12 cellular contexts compared by ENCODE assay signal in genomic region chr1:204081156-204081790, GRCh38. TPM values are rescaled to one million over a fixed set of nuclear protein-coding genes. Genes with fewer than 3 reads are reported as not detected.
DNase-seq lines count a peak whose midpoint lies in the region; ATAC-seq and TF ChIP-seq lines count a peak whose summit lies in the region.
"Had no signal": no experiment of that assay in that cellular context is flagged by ENCODE, and none has a peak within 500 bp of the region (broad histone marks: within the 10 kb centered on the region; RNA-seq: fewer than 3 reads in every experiment).

No MANE protein-coding gene starts in this region.

- H3K27me3 ChIP-seq in parathyroid adenoma (ENCODE audit: control insufficient read depth, insufficient read depth, low read length): no peaks in the 10 kb centered on the region

- no peaks in the 10 kb centered on the region for H3K9me3 Mint-ChIP-seq in natural killer cell
- H3K9me3 Mint-ChIP-seq in natural killer cell treated with Interleukin-12 subunit alpha and Interleukin-12 subunit beta and Interleukin-15 and Interleukin-18, amount 100 ng/mL, for 72 hours: no peaks in the 10 kb centered on the region
- no peaks in the 10 kb centered on the region for H3K9me3 Mint-ChIP-seq in activated naive CD8-positive, alpha-beta T cell treated with anti-CD3 and anti-CD28 coated beads for 36 hours
- H3K9me3 Mint-ChIP-seq: memory B cell had no signal

- no peak overlapping the region for H3K9ac ChIP-seq in parathyroid adenoma
- H3K9ac ChIP-seq: SK-N-SH had no signal

- H3K4me1 Mint-ChIP-seq in natural killer cell: peaks cover 44 to 59% of the 10 kb centered on the region in 2 donors
- H3K4me1 Mint-ChIP-seq in natural killer cell treated with Interleukin-12 subunit alpha and Interleukin-12 subunit beta and Interleukin-15 and Interleukin-18, amount 100 ng/mL, for 72 hours (ENCODE audit: low read depth in 2 of 2): peaks cover 28 to 34% of the 10 kb centered on the region in 2 donors
- no peaks in the 10 kb centered on the region for H3K4me1 Mint-ChIP-seq in activated naive CD8-positive, alpha-beta T cell treated with anti-CD3 and anti-CD28 coated beads for 36 hours
- H3K4me1 Mint-ChIP-seq: memory B cell had no signal

- H3K4me2 ChIP-seq in parathyroid adenoma (ENCODE audit: low read length): no peak overlapping the region

- peak overlapping the region; percentile 46 for H3K4me3 Mint-ChIP-seq in natural killer cell
- no peak overlapping the region for H3K4me3 Mint-ChIP-seq in natural killer cell treated with Interleukin-12 subunit alpha and Interleukin-12 subunit beta and Interleukin-15 and Interleukin-18, amount 100 ng/mL, for 72 hours
- H3K4me3 Mint-ChIP-seq in activated naive CD8-positive, alpha-beta T cell treated with anti-CD3 and anti-CD28 coated beads for 36 hours: no peak overlapping the region
- H3K4me3 Mint-ChIP-seq: memory B cell had no signal

- TF ChIP-seq CTCF in natural killer cell (IDR thresholded peaks at IDR 0.05): no peak
- no peak for TF ChIP-seq CTCF in parathyroid adenoma (IDR thresholded peaks at IDR 0.05)

- H3K27ac ChIP-seq in parathyroid adenoma: peak overlapping the region; percentile 67

- no peaks in the 10 kb centered on the region for H3K36me3 ChIP-seq in parathyroid adenoma (ENCODE audit: control insufficient read depth, insufficient read depth, low read length)
- H3K36me3 ChIP-seq: heart left ventricle had no signal

- no peaks in the 10 kb centered on the region for H3K9me3 ChIP-seq in parathyroid adenoma (ENCODE audit: control insufficient read depth, low read length)
- H3K9me3 ChIP-seq: heart left ventricle, SK-N-SH had no signal

- peaks cover 32% of the 10 kb centered on the region for H3K4me1 ChIP-seq in parathyroid adenoma

- H2AFZ ChIP-seq in parathyroid adenoma: no peak overlapping the region

- ATAC-seq in natural killer cell: peak in 1 of 3 donors; percentile 42
- ATAC-seq in natural killer cell treated with Interleukin-12 subunit alpha and Interleukin-12 subunit beta and Interleukin-15 and Interleukin-18, amount 100 ng/mL, for 72 hours: no peak

- no peak for DNase-seq in natural killer cell
- DNase-seq in natural killer cell treated with Interleukin-12 subunit alpha and Interleukin-12 subunit beta and Interleukin-15 and Interleukin-18, amount 100 ng/mL, for 72 hours (ENCODE audit: low spot score): no peak
- peak; percentile 47 for DNase-seq in hepatic stellate cell (ENCODE audit: low spot score)
- DNase-seq in activated naive CD8-positive, alpha-beta T cell treated with anti-CD3 and anti-CD28 coated beads for 36 hours: no peak
- DNase-seq in HuH-7.5 (ENCODE audit: low spot score): no peak
- DNase-seq in kidney tubule cell (ENCODE audit: low spot score): no peak
- DNase-seq in AML-193 (lab: John Stamatoyannopoulos, UW): no peak
- DNase-seq: activated CD4-positive, CD25-positive, alpha-beta regulatory T cell had no signal

- H3K27ac Mint-ChIP-seq in natural killer cell: peak overlapping the region; percentile 50 to 67
- H3K27ac Mint-ChIP-seq in natural killer cell treated with Interleukin-12 subunit alpha and Interleukin-12 subunit beta and Interleukin-15 and Interleukin-18, amount 100 ng/mL, for 72 hours: peak overlapping the region in 1 of 2 donors; percentile 60
- no peak overlapping the region for H3K27ac Mint-ChIP-seq in activated naive CD8-positive, alpha-beta T cell treated with anti-CD3 and anti-CD28 coated beads for 36 hours
- H3K27ac Mint-ChIP-seq: memory B cell had no signal

- intact Hi-C loops in natural killer cell (cut with micrococcal nuclease): no loop called here

- H3K36me3 Mint-ChIP-seq in natural killer cell: no peaks in the 10 kb centered on the region
- no peaks in the 10 kb centered on the region for H3K36me3 Mint-ChIP-seq in natural killer cell treated with Interleukin-12 subunit alpha and Interleukin-12 subunit beta and Interleukin-15 and Interleukin-18, amount 100 ng/mL, for 72 hours
- no peaks in the 10 kb centered on the region for H3K36me3 Mint-ChIP-seq in activated naive CD8-positive, alpha-beta T cell treated with anti-CD3 and anti-CD28 coated beads for 36 hours
- H3K36me3 Mint-ChIP-seq: memory B cell had no signal

- H3K4me3 ChIP-seq in parathyroid adenoma (ENCODE audit: low read depth, low read length): no peak overlapping the region
- H3K4me3 ChIP-seq: heart left ventricle had no signal

- no peaks in the 10 kb centered on the region for H3K27me3 Mint-ChIP-seq in natural killer cell (ENCODE audit: low read depth in 2 of 2)
- H3K27me3 Mint-ChIP-seq in natural killer cell treated with Interleukin-12 subunit alpha and Interleukin-12 subunit beta and Interleukin-15 and Interleukin-18, amount 100 ng/mL, for 72 hours: no peaks in the 10 kb centered on the region
- peaks cover 30% of the 10 kb centered on the region for H3K27me3 Mint-ChIP-seq in activated naive CD8-positive, alpha-beta T cell treated with anti-CD3 and anti-CD28 coated beads for 36 hours

- peaks cover 39% of the 10 kb centered on the region for H3K79me2 ChIP-seq in parathyroid adenoma

RNA-seq across cellular contexts. Expression of gene SOX13, which starts 8.4 kb away (rescaled TPM):
- total RNA-seq in natural killer cell: 10 to 100 TPM; 27.3 to 44.7 (median 41.4) TPM
- 1 to 10 TPM; 5.9 to 8.3 TPM for total RNA-seq in natural killer cell treated with Interleukin-12 subunit alpha and Interleukin-12 subunit beta and Interleukin-15 and Interleukin-18, amount 100 ng/mL, for 72 hours
- not detected for total RNA-seq in activated naive CD8-positive, alpha-beta T cell treated with anti-CD3 and anti-CD28 coated beads for 36 hours

Comparison
In these comparisons a context has a peak if more than half of its experiments do, and no peak if none do; other contexts are left out.
1. RNA of gene SOX13, which starts 8.4 kb away (total RNA-seq): 27.3 to 44.7 TPM in natural killer cell and 5.9 to 8.3 TPM in natural killer cell treated with Interleukin-12 subunit alpha and Interleukin-12 subunit beta and Interleukin-15 and Interleukin-18, amount 100 ng/mL, for 72 hours; not detected in activated naive CD8-positive, alpha-beta T cell treated with anti-CD3 and anti-CD28 coated beads for 36 hours; every median in the first group is over 4 times any median in the second.